In the genomic region with DNA sequence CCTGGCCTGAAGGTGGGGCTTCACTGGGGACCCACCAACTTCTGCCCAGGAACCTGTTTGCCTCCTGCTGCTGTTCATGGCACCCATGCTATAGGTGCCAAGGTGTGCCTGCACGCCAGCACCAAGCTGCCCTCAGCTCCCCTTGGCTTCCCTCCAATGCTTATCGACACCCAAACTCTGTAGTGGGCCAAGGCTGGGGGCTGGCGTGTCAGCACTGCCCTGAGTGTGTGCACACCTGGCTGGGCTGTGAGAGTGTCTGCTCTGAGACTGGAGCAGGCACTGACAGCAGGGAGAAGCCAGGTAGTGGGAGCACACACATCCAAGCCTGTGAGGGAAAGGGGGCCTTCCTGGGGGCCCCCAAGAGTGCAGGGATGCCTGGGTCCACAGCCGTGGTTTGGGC, we compare ENCODE assay signal across 16 cellular contexts. TPM values are rescaled to one million over a fixed set of nuclear protein-coding genes. Genes with fewer than 3 reads are reported as not detected.
"Had no signal": no experiment of that assay in that cellular context is flagged by ENCODE, and none has a peak within 500 bp of the region (broad histone marks: within the 10 kb centered on the region; RNA-seq: fewer than 3 reads in every experiment).

No MANE protein-coding gene starts in this region.

- H3K27ac ChIP-seq: ascending aorta, dorsolateral prefrontal cortex, gastroesophageal sphincter, transverse colon had no signal

- DNase-seq: activated CD4-positive, alpha-beta T cell treated with anti-CD3 and anti-CD28 coated beads, Interleukin-2, amount 50 U/mL, for 1 hour; activated naive CD4-positive, alpha-beta T cell treated with anti-CD3 and anti-CD28 coated beads, Interleukin-2, amount 10 ng/mL, durations not matched to agents 7 days and 5 days; dorsolateral prefrontal cortex; erythroblast; mucosa of descending colon; naive thymus-derived CD8-positive, alpha-beta T cell; right cardiac atrium; small intestine; stimulated activated CD4-positive, alpha-beta T cell treated with anti-CD3 and anti-CD28 coated beads, Interleukin-4, amount 100 ng/mL, for 24 hours; stimulated activated naive CD4-positive, alpha-beta T cell; substantia nigra; T-cell; T-helper 9 cell; transverse colon had no signal

- H3K27me3 ChIP-seq: ascending aorta, gastroesophageal sphincter, transverse colon had no signal

- H3K4me1 ChIP-seq: ascending aorta, gastroesophageal sphincter, transverse colon had no signal

- H3K36me3 ChIP-seq: ascending aorta, gastroesophageal sphincter, transverse colon had no signal

- H3K4me3 ChIP-seq: ascending aorta, dorsolateral prefrontal cortex, gastroesophageal sphincter, mucosa of descending colon, transverse colon had no signal

RNA-seq across cellular contexts. Expression of gene TUBB8, which starts 43.1 kb away (rescaled TPM):
- polyA plus RNA-seq: naive thymus-derived CD8-positive, alpha-beta T cell; right cardiac atrium had no signal
